In the genomic region with DNA sequence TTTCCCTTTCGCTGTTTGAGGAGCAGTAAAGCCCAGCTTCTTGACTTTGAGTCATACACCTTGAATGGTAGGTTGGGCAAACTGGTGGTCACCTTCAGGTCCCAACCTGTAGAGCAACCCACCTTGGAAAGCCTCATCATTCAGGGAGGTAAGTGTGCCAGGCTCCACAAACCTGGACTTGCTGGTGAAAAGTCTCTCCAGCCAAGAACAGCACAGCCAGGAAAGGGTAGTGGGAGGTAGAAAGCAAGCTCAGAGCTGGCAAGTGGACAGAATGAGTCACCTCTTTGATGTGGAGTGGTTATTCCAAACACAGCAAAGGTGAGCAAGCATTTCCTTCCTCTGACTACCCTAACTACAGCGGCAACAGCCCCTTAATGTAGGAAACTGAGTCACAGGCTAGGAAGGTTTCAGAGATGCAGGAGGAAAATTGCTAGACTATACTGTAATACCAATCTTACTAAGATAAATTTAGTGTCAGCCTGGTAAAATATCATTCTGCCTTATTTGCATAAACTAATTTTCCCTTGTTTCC, we compare ENCODE assay signal across 10 cellular contexts.
A peak's percentile ranks its signal among the peaks of the same experiment; 100 is the strongest.
DNase-seq lines count a peak whose midpoint lies in the region.
"Had no signal": no experiment of that assay in that cellular context is flagged by ENCODE, and none has a peak within 500 bp of the region (broad histone marks: within the 10 kb centered on the region; RNA-seq: fewer than 3 reads in every experiment).

No MANE protein-coding gene starts in this region.

- peaks cover 13% of the 10 kb centered on the region for H3K4me1 ChIP-seq in mesenchymal stem cell (ENCODE audit: control insufficient read depth, insufficient read depth, low read depth, low read length)
- H3K4me1 ChIP-seq: breast epithelium had no signal

- peak overlapping the region; percentile 35 for H3K9ac ChIP-seq in mesenchymal stem cell (ENCODE audit: low read length)

- no peak overlapping the region for H3K23ac ChIP-seq in mesenchymal stem cell (ENCODE audit: low read length in 2 of 2)

- POLR2A ChIA-PET in activated CD4-positive, alpha-beta T cell treated with anti-CD3 and anti-CD28 coated beads, Interleukin-2, amount 10 ng/mL, durations not matched to agents 7 days and 5 days (lab: Charles Lee), result no interaction called here

- peak; percentile 32 to 55 for DNase-seq in activated CD4-positive, alpha-beta T cell treated with anti-CD3 and anti-CD28 coated beads for 24 hours (ENCODE audit: low read depth in 2 of 2)
- no peak for DNase-seq in activated CD4-positive, alpha-beta T cell treated with anti-CD3 and anti-CD28 coated beads, Interleukin-2, amount 10 ng/mL, durations not matched to agents 7 days and 5 days
- peak; percentile 43 for DNase-seq in mesenchymal stem cell
- no peak for DNase-seq in MV-4-11 (lab: John Stamatoyannopoulos, UW)
- no peak for DNase-seq in NCI-H1105 (lab: John Stamatoyannopoulos, UW)
- DNase-seq in NCI-H1436 (lab: John Stamatoyannopoulos, UW), result no peak

- H2BK15ac ChIP-seq in mesenchymal stem cell (ENCODE audit: low read depth, poor library complexity, severe bottlenecking), result no peak overlapping the region

- 100% methylated on average over 1 of the region's 2 CpGs for WGBS in mesenchymal stem cell

- no peak overlapping the region for H3K4ac ChIP-seq in mesenchymal stem cell (ENCODE audit: low read depth in 1 of 2, low read length in 2 of 2)

- H3K4me3 ChIP-seq in mesenchymal stem cell (ENCODE audit: insufficient read depth in 1 of 2, low read depth in 1 of 2, low read length in 2 of 2), result no peak overlapping the region
- H3K4me3 ChIP-seq: breast epithelium, vagina had no signal

- H3K4me3 Mint-ChIP-seq in activated CD4-positive, alpha-beta T cell treated with anti-CD3 and anti-CD28 coated beads, Interleukin-2, amount 10 ng/mL, durations not matched to agents 7 days and 5 days, result no peak overlapping the region
- peak overlapping the region; percentile 70 for H3K4me3 Mint-ChIP-seq in activated naive CD8-positive, alpha-beta T cell
- H3K4me3 Mint-ChIP-seq in stimulated activated naive CD8-positive, alpha-beta T cell treated with anti-CD3 and anti-CD28 coated beads, Interleukin-15, Interleukin-2, amounts not matched to agents 100 ng/mL and 50 ng/mL, for 24 hours, result peak overlapping the region; percentile 51

- peak overlapping the region; percentile 77 for H3K27ac ChIP-seq in mesenchymal stem cell (ENCODE audit: low read length, poor library complexity, severe bottlenecking)
- H3K27ac ChIP-seq: breast epithelium, vagina had no signal

- no peak overlapping the region for H2BK12ac ChIP-seq in mesenchymal stem cell (ENCODE audit: low read length in 2 of 2)

- H4K8ac ChIP-seq in mesenchymal stem cell (ENCODE audit: low read length), result no peak overlapping the region

- H3K27ac Mint-ChIP-seq in activated CD4-positive, alpha-beta T cell treated with anti-CD3 and anti-CD28 coated beads, Interleukin-2, amount 10 ng/mL, durations not matched to agents 7 days and 5 days, result no peak overlapping the region
- peak overlapping the region; percentile 94 for H3K27ac Mint-ChIP-seq in activated naive CD8-positive, alpha-beta T cell
- peak overlapping the region; percentile 93 for H3K27ac Mint-ChIP-seq in stimulated activated naive CD8-positive, alpha-beta T cell treated with anti-CD3 and anti-CD28 coated beads, Interleukin-15, Interleukin-2, amounts not matched to agents 100 ng/mL and 50 ng/mL, for 24 hours

- no peaks in the 10 kb centered on the region for H3K9me3 ChIP-seq in mesenchymal stem cell (ENCODE audit: control insufficient read depth, low read length)
- H3K9me3 ChIP-seq: breast epithelium, vagina had no signal

- no peaks in the 10 kb centered on the region for H3K9me3 Mint-ChIP-seq in activated CD4-positive, alpha-beta T cell treated with anti-CD3 and anti-CD28 coated beads, Interleukin-2, amount 10 ng/mL, durations not matched to agents 7 days and 5 days
- H3K9me3 Mint-ChIP-seq in activated naive CD8-positive, alpha-beta T cell (ENCODE audit: low read depth), result no peaks in the 10 kb centered on the region
- no peaks in the 10 kb centered on the region for H3K9me3 Mint-ChIP-seq in stimulated activated naive CD8-positive, alpha-beta T cell treated with anti-CD3 and anti-CD28 coated beads, Interleukin-15, Interleukin-2, amounts not matched to agents 100 ng/mL and 50 ng/mL, for 24 hours

- peak overlapping the region in 1 of 2 experiments; percentile 61 for H3K18ac ChIP-seq in mesenchymal stem cell (ENCODE audit: low read depth in 1 of 2, low read length in 2 of 2)

- no peak overlapping the region for H2BK120ac ChIP-seq in mesenchymal stem cell (ENCODE audit: low read depth, low read length)

- H3K36me3 ChIP-seq in mesenchymal stem cell (ENCODE audit: control insufficient read depth in 1 of 2, insufficient read depth in 2 of 2, low read depth in 1 of 2, low read length in 2 of 2), result no peaks in the 10 kb centered on the region
- H3K36me3 ChIP-seq: breast epithelium, vagina had no signal

- peak overlapping the region in 1 of 2 experiments; percentile 44 for H3K14ac ChIP-seq in mesenchymal stem cell (ENCODE audit: low read length in 2 of 2)

- CTCF ChIA-PET in activated CD4-positive, alpha-beta T cell treated with anti-CD3 and anti-CD28 coated beads, Interleukin-2, amount 10 ng/mL, durations not matched to agents 7 days and 5 days (lab: Charles Lee), result no interaction called here

- H3K4me1 Mint-ChIP-seq in activated CD4-positive, alpha-beta T cell treated with anti-CD3 and anti-CD28 coated beads, Interleukin-2, amount 10 ng/mL, durations not matched to agents 7 days and 5 days, result peaks cover 9% of the 10 kb centered on the region
- peaks cover 84% of the 10 kb centered on the region for H3K4me1 Mint-ChIP-seq in activated naive CD8-positive, alpha-beta T cell (ENCODE audit: low read depth)
- H3K4me1 Mint-ChIP-seq in stimulated activated naive CD8-positive, alpha-beta T cell treated with anti-CD3 and anti-CD28 coated beads, Interleukin-15, Interleukin-2, amounts not matched to agents 100 ng/mL and 50 ng/mL, for 24 hours (ENCODE audit: low read depth), result peaks cover 90% of the 10 kb centered on the region

- H2BK5ac ChIP-seq in mesenchymal stem cell (ENCODE audit: low read depth, low read length, poor library complexity, severe bottlenecking), result no peak overlapping the region

- no peak overlapping the region for H2AK5ac ChIP-seq in mesenchymal stem cell (ENCODE audit: low read length, severe bottlenecking)

- no peaks in the 10 kb centered on the region for H3K79me1 ChIP-seq in mesenchymal stem cell (replicated peaks; ENCODE audit: low read length, poor library complexity, severe bottlenecking)

- H3K4me2 ChIP-seq in mesenchymal stem cell (ENCODE audit: low read length, poor library complexity, severe bottlenecking), result no peak overlapping the region

- no peaks in the 10 kb centered on the region for H3K36me3 Mint-ChIP-seq in activated CD4-positive, alpha-beta T cell treated with anti-CD3 and anti-CD28 coated beads, Interleukin-2, amount 10 ng/mL, durations not matched to agents 7 days and 5 days (ENCODE audit: low read depth)
- H3K36me3 Mint-ChIP-seq in activated naive CD8-positive, alpha-beta T cell, result no peaks in the 10 kb centered on the region
- H3K36me3 Mint-ChIP-seq in stimulated activated naive CD8-positive, alpha-beta T cell treated with anti-CD3 and anti-CD28 coated beads, Interleukin-15, Interleukin-2, amounts not matched to agents 100 ng/mL and 50 ng/mL, for 24 hours (ENCODE audit: low read depth), result no peaks in the 10 kb centered on the region

- H2AFZ ChIP-seq in mesenchymal stem cell (ENCODE audit: low read depth, low read length), result no peak overlapping the region

- peaks cover 5% of the 10 kb centered on the region for H3K27me3 Mint-ChIP-seq in activated CD4-positive, alpha-beta T cell treated with anti-CD3 and anti-CD28 coated beads, Interleukin-2, amount 10 ng/mL, durations not matched to agents 7 days and 5 days
- peaks cover 1% of the 10 kb centered on the region for H3K27me3 Mint-ChIP-seq in activated naive CD8-positive, alpha-beta T cell
- H3K27me3 Mint-ChIP-seq in stimulated activated naive CD8-positive, alpha-beta T cell treated with anti-CD3 and anti-CD28 coated beads, Interleukin-15, Interleukin-2, amounts not matched to agents 100 ng/mL and 50 ng/mL, for 24 hours, result peaks cover 3% of the 10 kb centered on the region

- no peak overlapping the region for H4K91ac ChIP-seq in mesenchymal stem cell (ENCODE audit: low read length)

- no peaks in the 10 kb centered on the region for H3K27me3 ChIP-seq in mesenchymal stem cell (ENCODE audit: control insufficient read depth in 1 of 2, insufficient read depth in 1 of 2, low read length in 2 of 2)
- H3K27me3 ChIP-seq: breast epithelium, vagina had no signal

Comparison
In these comparisons a context has a peak if more than half of its experiments do, and no peak if none do; other contexts are left out.
1. DNase-seq: peak in activated CD4-positive, alpha-beta T cell treated with anti-CD3 and anti-CD28 coated beads for 24 hours (2 of 2) and mesenchymal stem cell (single experiment); none in activated CD4-positive, alpha-beta T cell treated with anti-CD3 and anti-CD28 coated beads, Interleukin-2, amount 10 ng/mL, durations not matched to agents 7 days and 5 days (single experiment), MV-4-11 (single experiment), NCI-H1105 (single experiment) and NCI-H1436 (single experiment).